Comparison of ENCODE assay signal across 8 cellular contexts in the genomic region with DNA sequence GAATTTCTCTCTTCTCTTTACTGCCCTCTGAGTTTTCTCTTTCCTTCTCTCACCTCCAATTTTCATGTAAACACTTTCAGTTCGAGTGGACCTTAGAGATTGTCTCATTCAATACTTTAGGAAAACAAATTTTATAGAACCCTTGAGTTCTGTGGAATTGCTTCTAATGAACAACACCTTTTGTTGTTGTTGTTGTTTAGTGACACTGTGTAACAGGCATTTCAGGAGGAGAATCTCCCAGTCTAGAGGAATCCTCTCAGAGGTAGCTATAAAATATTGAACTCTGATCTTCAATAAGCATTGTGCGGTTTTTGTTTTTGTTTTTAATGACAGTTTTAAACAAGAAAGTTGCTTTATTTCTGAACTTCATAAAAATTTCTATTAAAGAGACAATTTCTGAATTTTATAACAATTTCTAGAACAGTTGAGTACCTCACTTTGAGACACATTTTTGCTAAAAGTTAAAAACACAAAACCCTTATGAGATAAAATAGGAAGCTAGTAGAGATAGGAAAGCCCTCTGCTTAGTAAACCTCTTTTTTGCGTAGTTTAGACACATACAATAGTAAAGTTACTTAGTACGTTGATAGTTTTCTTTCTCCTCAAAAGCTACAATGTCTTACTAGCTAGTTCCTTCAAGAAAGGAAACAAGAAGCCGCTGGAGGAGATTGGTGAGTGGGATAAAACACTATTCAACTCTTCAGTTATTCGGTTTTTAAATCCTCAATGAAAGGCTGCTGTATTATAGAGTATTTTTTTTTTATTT. TPM values are rescaled to one million over a fixed set of nuclear protein-coding genes. Genes with fewer than 3 reads are reported as not detected.
A peak's percentile ranks its signal among the peaks of the same experiment; 100 is the strongest.
DNase-seq lines count a peak whose midpoint lies in the region; FAIRE-seq and TF ChIP-seq lines count a peak whose summit lies in the region.

No MANE protein-coding gene starts in this region.

- H3K4me2 ChIP-seq in OCI-LY7 (ENCODE audit: low read length), result peak overlapping the region; percentile 73

- H3K4me3 Mint-ChIP-seq in progenitor cell of endocrine pancreas (ENCODE audit: low read depth), result no peak overlapping the region

- H3K4me1 Mint-ChIP-seq in progenitor cell of endocrine pancreas (ENCODE audit: low read depth), result peaks cover 37% of the 10 kb centered on the region

- CTCF ChIA-PET in OCI-LY7 (lab: Charles Lee; ENCODE audit: unreplicated experiment), result no interaction called here

- FAIRE-seq in GM12891 (lab: Jason Lieb, UNC) (peak; percentile 56), endometrium (lab: Jason Lieb, UNC) (peak; percentile 23)

- peaks cover 2% of the 10 kb centered on the region for H3K36me3 Mint-ChIP-seq in progenitor cell of endocrine pancreas (ENCODE audit: insufficient read depth)

- H3K4me1 ChIP-seq in OCI-LY7 (ENCODE audit: insufficient read depth, low read length, poor library complexity, severe bottlenecking), result peaks cover 24% of the 10 kb centered on the region

- intact Hi-C loops in OCI-LY7 (cut with micrococcal nuclease; ENCODE audit: unreplicated experiment), result no loop called here

- H3K27ac Mint-ChIP-seq in progenitor cell of endocrine pancreas, result peak overlapping the region; percentile 98

- no peak for TF ChIP-seq POLR2A in GM12891 (IDR thresholded peaks at IDR 0.05; ENCODE audit: low read depth, low read length)

- POLR2A ChIA-PET in OCI-LY7 (lab: Charles Lee), result interaction anchor here (0.9 to 3.9 kb wide), 12 partner anchors 9 to 93 kb away, joined by 3 to 18 read pairs (median 3); no protein-coding TSS in a partner anchor

- no peaks in the 10 kb centered on the region for H4K20me1 ChIP-seq in OCI-LY7 (ENCODE audit: insufficient read depth, low read length)

- peak overlapping the region; percentile 67 for H3K4me3 ChIP-seq in OCI-LY7 (ENCODE audit: low read depth, low read length, poor library complexity, severe bottlenecking)

- H3K9me3 ChIP-seq in OCI-LY7 (ENCODE audit: low read length), result no peaks in the 10 kb centered on the region

- no peaks in the 10 kb centered on the region for H3K9me3 Mint-ChIP-seq in progenitor cell of endocrine pancreas (ENCODE audit: low read depth)

- no peaks in the 10 kb centered on the region for H3K27me3 Mint-ChIP-seq in progenitor cell of endocrine pancreas

- peak overlapping the region; percentile 75 for H3K27ac ChIP-seq in OCI-LY7 (ENCODE audit: low read depth, low read length, poor library complexity, severe bottlenecking)

- TF ChIP-seq CTCF in OCI-LY7 (conservative IDR thresholded peaks at IDR 0.05; ENCODE audit: low read length) (no peak), progenitor cell of endocrine pancreas (IDR thresholded peaks at IDR 0.05; ENCODE audit: unreplicated experiment) (no peak)

- no peaks in the 10 kb centered on the region for H3K9me2 ChIP-seq in OCI-LY7 (ENCODE audit: insufficient read depth, low read length)

- H2AFZ ChIP-seq in OCI-LY7 (ENCODE audit: low read length), result no peak overlapping the region

- H3K36me3 ChIP-seq in OCI-LY7 (ENCODE audit: insufficient read depth, low read length), result peaks cover 13% of the 10 kb centered on the region; the same call in 1 of the 2 replicates

- H3K79me2 ChIP-seq in OCI-LY7 (ENCODE audit: insufficient read depth, low read depth, low read length), result peaks cover 93% of the 10 kb centered on the region

- BruUV-seq in OCI-LY7 (replicated peaks; lab: Mats Ljungman, UMichigan), result no TSS peak

- DNase-seq in GM12891 (ENCODE audit: insufficient read length, low spot score) (no peak), OCI-LY7 (ENCODE audit: low spot score) (no peak), progenitor cell of endocrine pancreas (ENCODE audit: low spot score, unreplicated experiment) (no peak), epidermal melanocyte (ENCODE audit: insufficient read length, low spot score) (no peak), SHP77 treated with DMSO at 0.1 percent for 48 hours (lab: John Stamatoyannopoulos, UW) (no peak)
- no peak for DNase-seq in activated effector memory CD4-positive, alpha-beta T cell treated with anti-CD3 and anti-CD28 coated beads, Interleukin-2, amount 50 U/mL, for 16 hours
- DNase-seq in activated CD4-positive, alpha-beta T cell treated with anti-CD3 and anti-CD28 coated beads, Interleukin-2, amount 50 U/mL, for 1 hour, result no peak

TF ChIP-seq in GM12891, 5 proteins besides CTCF, POLR2A, EP300 and RAD21:
- TF ChIP-seq POU2F2 (IDR thresholded peaks at IDR 0.05; ENCODE audit: low read depth, low read length), result no peak
- no peak for TF ChIP-seq SPI1 (IDR thresholded peaks at IDR 0.05; ENCODE audit: low read depth, low read length)
- TF ChIP-seq POLR2AphosphoS5 (IDR thresholded peaks at IDR 0.05; ENCODE audit: low read depth, low read length), result no peak
- no peak for TF ChIP-seq PAX5 (IDR thresholded peaks at IDR 0.05; ENCODE audit: insufficient read depth, low read length, severe bottlenecking)
- no peak for TF ChIP-seq TAF1 (IDR thresholded peaks at IDR 0.05; ENCODE audit: low read depth, low read length)

RNA-seq across cellular contexts. Expression of gene CLCN3, which starts 38.8 kb away (rescaled TPM):
- polyA plus RNA-seq in GM12891 (2012; ENCODE audit: low read depth, missing spikeins), result 5.6 TPM
- 17.8 and 23.0 TPM in 2 replicates for total RNA-seq in OCI-LY7 (2014; rRNA removed; shearing (Covaris generic))
- total RNA-seq in OCI-LY7 (2022) (37.5 and 42.0 TPM in 2 replicates), progenitor cell of endocrine pancreas (106 and 117 TPM in 2 replicates)

RNA-seq across cellular contexts. Expression of gene NEK1, which starts 46.8 kb away (rescaled TPM):
- 3.5 TPM for polyA plus RNA-seq in GM12891 (2012; ENCODE audit: low read depth, missing spikeins)
- total RNA-seq in OCI-LY7 (2014; rRNA removed; shearing (Covaris generic)), result 7.4 and 7.9 TPM in 2 replicates
- total RNA-seq in OCI-LY7 (2022) (26.2 and 27.5 TPM in 2 replicates), progenitor cell of endocrine pancreas (14.1 and 15.0 TPM in 2 replicates)
